In genomic region chr1:22184892-22185612, GRCh38 we compare ENCODE assay signal across 11 cellular contexts. TPM values are rescaled to one million over a fixed set of nuclear protein-coding genes. Genes with fewer than 3 reads are reported as not detected.
DNase-seq lines count a peak whose midpoint lies in the region; ATAC-seq, FAIRE-seq and TF ChIP-seq lines count a peak whose summit lies in the region.
"Had no signal": no experiment of that assay in that cellular context is flagged by ENCODE, and none has a peak within 500 bp of the region (broad histone marks: within the 10 kb centered on the region; RNA-seq: fewer than 3 reads in every experiment).

No MANE protein-coding gene starts in this region.

- H2AFZ ChIP-seq in OCI-LY3 (ENCODE audit: low read depth, low read length): no peak overlapping the region
- H2AFZ ChIP-seq: PC-9 had no signal

- peak overlapping the region; percentile 33; the same call in 1 of the 2 replicates for H3K9ac ChIP-seq in OCI-LY3 (ENCODE audit: low read length)

- no peaks in the 10 kb centered on the region for H3K9me3 ChIP-seq in OCI-LY3 (ENCODE audit: insufficient read depth, low read length)
- H3K9me3 ChIP-seq: Caco-2 had no signal

- in situ Hi-C loops in Caki2 (cut with HindIII; ENCODE audit: low pct_unique_long_range_greater_than_20kb, low sequenced_read_pairs): no loop called here

- peak overlapping the region; percentile 81 for H3K27ac ChIP-seq in OCI-LY3 (ENCODE audit: low read length)
- H3K27ac ChIP-seq: PC-9 had no signal

- H3K4me1 ChIP-seq in OCI-LY3 (ENCODE audit: low read length): peaks cover 63% of the 10 kb centered on the region
- H3K4me1 ChIP-seq: Caco-2 had no signal

- H3K27me3 ChIP-seq in OCI-LY3 (ENCODE audit: low read depth, low read length): no peaks in the 10 kb centered on the region

- H3K79me2 ChIP-seq in OCI-LY3 (ENCODE audit: low read length): no peaks in the 10 kb centered on the region

- peak overlapping the region; percentile 70 for H3K4me2 ChIP-seq in OCI-LY3 (ENCODE audit: low read length)
- H3K4me2 ChIP-seq: PC-9 had no signal

- no peak for FAIRE-seq in HTR-8/SVneo (lab: Jason Lieb, UNC)

- ATAC-seq in HG03135 (IDR thresholded peaks at IDR 0.05; ENCODE audit: unreplicated experiment): no peak

- DNase-seq in Caki2 (ENCODE audit: low read depth) (peak; percentile 40), NCI-H1105 (lab: John Stamatoyannopoulos, UW) (peak; percentile 91), iPS-NIHi7 (ENCODE audit: extremely low spot score) (peak; percentile 56), HUDEP-2 (lab: John Stamatoyannopoulos, UW; ENCODE audit: unreplicated experiment in 76 of 76) (no peak), foreskin fibroblast (no peak), HTR-8/SVneo (ENCODE audit: insufficient read length, low spot score) (no peak)
- DNase-seq: mesenchymal stem cell, PC-9 had no signal

- H4K20me1 ChIP-seq in OCI-LY3 (ENCODE audit: insufficient read depth, low read length): no peaks in the 10 kb centered on the region

- TF ChIP-seq CTCF in OCI-LY3 (IDR thresholded peaks at IDR 0.05; ENCODE audit: low read depth, low read length) (no peak), foreskin fibroblast (IDR thresholded peaks at IDR 0.05; ENCODE audit: low read depth, low read length) (no peak)

- H3K36me3 ChIP-seq in OCI-LY3 (replicated peaks; ENCODE audit: low read depth, low read length): peaks cover 17% of the 10 kb centered on the region

- peak overlapping the region; percentile 44; the same call in 1 of the 2 replicates for H3K4me3 ChIP-seq in OCI-LY3 (ENCODE audit: low read length)
- no peak overlapping the region for H3K4me3 ChIP-seq in foreskin fibroblast (ENCODE audit: low read depth in 1 of 2, low read length in 2 of 2)
- H3K4me3 ChIP-seq: PC-9 had no signal

RNA-seq across cellular contexts. Expression of gene WNT4, which starts 42.2 kb away (rescaled TPM):
- total RNA-seq in Caki2 (2014; rRNA removed; shearing (Covaris generic); ENCODE audit: low replicate concordance): 0.20 TPM in 1 of 2 replicates, not detected in the other

Comparison
In these comparisons a context has a peak if more than half of its experiments do, and no peak if none do; other contexts are left out.
1. DNase-seq: peak in Caki2 (single experiment), NCI-H1105 (single experiment) and iPS-NIHi7 (single experiment); none in HUDEP-2 (0 of 76), foreskin fibroblast (0 of 2) and HTR-8/SVneo (single experiment).